In the genomic region with DNA sequence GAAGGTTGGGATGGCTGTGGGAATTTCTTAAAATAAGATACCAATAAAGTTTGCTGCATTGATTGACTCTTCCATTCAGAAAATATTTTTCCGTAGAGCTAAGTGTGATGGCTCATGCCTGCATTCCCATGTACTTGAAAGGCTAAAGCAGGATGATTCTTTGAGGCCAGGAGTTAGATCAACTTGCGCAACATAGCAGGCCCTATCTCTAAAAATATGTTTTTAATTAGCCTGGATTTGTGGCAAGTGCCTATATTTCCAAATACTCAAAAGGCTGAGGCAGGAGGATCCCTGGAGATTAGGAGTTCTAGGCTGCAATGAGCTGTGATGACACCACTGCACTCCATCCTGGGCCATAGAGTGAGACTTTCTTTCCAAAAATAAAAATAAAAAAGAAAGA, we compare ENCODE assay signal across 16 cellular contexts.
A peak's percentile ranks its signal among the peaks of the same experiment; 100 is the strongest.
DNase-seq lines count a peak whose midpoint lies in the region; ATAC-seq and TF ChIP-seq lines count a peak whose summit lies in the region.
"Had no signal": no experiment of that assay in that cellular context is flagged by ENCODE, and none has a peak within 500 bp of the region (broad histone marks: within the 10 kb centered on the region; RNA-seq: fewer than 3 reads in every experiment).

No MANE protein-coding gene starts in this region.

- H3K36me3 Mint-ChIP-seq in stimulated activated effector memory CD8-positive, alpha-beta T cell treated with anti-CD3 and anti-CD28 coated beads, Interleukin-12 subunit alpha, Interleukin-12 subunit beta, amount 100 ng/mL, for 72 hours, result no peaks in the 10 kb centered on the region
- H3K36me3 Mint-ChIP-seq in activated naive CD4-positive, alpha-beta T cell treated with anti-CD3 and anti-CD28 coated beads for 36 hours (ENCODE audit: low read depth), result no peaks in the 10 kb centered on the region

- 67% methylated on average over 2 of the region's 2 CpGs for WGBS in hepatocyte (ENCODE audit: low lambda C conversion rate, missing lambda C conversion rate)

- H3K9me3 ChIP-seq in PC-9 (ENCODE audit: insufficient read depth, low read depth) (no peaks in the 10 kb centered on the region), hepatocyte (ENCODE audit: low read depth) (no peaks in the 10 kb centered on the region)
- H3K9me3 ChIP-seq: HAP-1 had no signal

- H3K27ac Mint-ChIP-seq in stimulated activated effector memory CD8-positive, alpha-beta T cell treated with anti-CD3 and anti-CD28 coated beads, Interleukin-12 subunit alpha, Interleukin-12 subunit beta, amount 100 ng/mL, for 72 hours, result no peak overlapping the region
- H3K27ac Mint-ChIP-seq in activated naive CD4-positive, alpha-beta T cell treated with anti-CD3 and anti-CD28 coated beads for 36 hours, result no peak overlapping the region

- H3K4me1 ChIP-seq in PC-9 (replicated peaks; ENCODE audit: insufficient read depth) (peaks cover 16% of the 10 kb centered on the region; the same call in 1 of the 2 replicates), hepatocyte (ENCODE audit: insufficient read depth) (no peaks in the 10 kb centered on the region)

- H3K4me2 ChIP-seq in PC-9 (0 out of 2 replicates have a peak overlapping the region, but pooled peaks have one; percentile 21), hepatocyte (no peak overlapping the region)

- no peak overlapping the region for H3K27ac ChIP-seq in PC-9
- H3K27ac ChIP-seq in hepatocyte, result peak overlapping the region; percentile 22
- H3K27ac ChIP-seq: C4-2B had no signal

- no peak overlapping the region for H3K4me3 Mint-ChIP-seq in stimulated activated effector memory CD8-positive, alpha-beta T cell treated with anti-CD3 and anti-CD28 coated beads, Interleukin-12 subunit alpha, Interleukin-12 subunit beta, amount 100 ng/mL, for 72 hours
- no peak overlapping the region for H3K4me3 Mint-ChIP-seq in activated naive CD4-positive, alpha-beta T cell treated with anti-CD3 and anti-CD28 coated beads for 36 hours

- H3K27me3 ChIP-seq in PC-9 (ENCODE audit: insufficient read depth, low read depth) (no peaks in the 10 kb centered on the region), hepatocyte (no peaks in the 10 kb centered on the region)

- H3K79me2 ChIP-seq in PC-9 (ENCODE audit: low read depth) (no peaks in the 10 kb centered on the region), hepatocyte (no peaks in the 10 kb centered on the region)

- BruUV-seq in PC-9 (replicated peaks; lab: Mats Ljungman, UMichigan), result no TSS peak

- DNase-seq in EH (ENCODE audit: low read depth) (peak; percentile 10), PC-9 (no peak), cardiac fibroblast (ENCODE audit: low read depth in 2 of 2) (peak; percentile 15 to 51), hepatocyte (ENCODE audit: low spot score) (peak; percentile 13), DMS114 treated with DMSO at 0.1 percent for 48 hours (lab: John Stamatoyannopoulos, UW; ENCODE audit: unreplicated experiment) (no peak), epidermal melanocyte (ENCODE audit: insufficient read length, low spot score) (no peak)
- DNase-seq in stimulated activated effector memory CD8-positive, alpha-beta T cell treated with anti-CD3 and anti-CD28 coated beads, Interleukin-12 subunit alpha, Interleukin-12 subunit beta, amount 100 ng/mL, for 72 hours (ENCODE audit: low spot score in 2 of 2), result no peak
- DNase-seq in activated naive CD4-positive, alpha-beta T cell treated with anti-CD3 and anti-CD28 coated beads for 36 hours, result no peak
- DNase-seq: DMS 273 treated with DMSO at 0.1 percent for 48 hours, KG1, NCI-H1092, NCI-H1694, NCI-H524, SHP77 had no signal

- H3K36me3 ChIP-seq in PC-9 (ENCODE audit: low read depth), result no peaks in the 10 kb centered on the region
- no peaks in the 10 kb centered on the region for H3K36me3 ChIP-seq in hepatocyte (replicated peaks; ENCODE audit: insufficient read depth, low read depth)
- H3K36me3 ChIP-seq: HAP-1 had no signal

- H3F3A ChIP-seq in PC-9 (ENCODE audit: insufficient read depth, low read depth), result no peaks in the 10 kb centered on the region; the same call in 1 of the 2 replicates

- H4K20me1 ChIP-seq in PC-9 (ENCODE audit: insufficient read depth), result no peaks in the 10 kb centered on the region
- H4K20me1 ChIP-seq in hepatocyte (ENCODE audit: insufficient read depth, poor library complexity, severe bottlenecking), result no peaks in the 10 kb centered on the region

- H3K9me2 ChIP-seq in PC-9 (ENCODE audit: insufficient read depth), result no peaks in the 10 kb centered on the region
- H3K9me2 ChIP-seq in hepatocyte (replicated peaks; ENCODE audit: insufficient read depth), result no peaks in the 10 kb centered on the region

- H3K4me1 Mint-ChIP-seq in stimulated activated effector memory CD8-positive, alpha-beta T cell treated with anti-CD3 and anti-CD28 coated beads, Interleukin-12 subunit alpha, Interleukin-12 subunit beta, amount 100 ng/mL, for 72 hours, result no peaks in the 10 kb centered on the region
- no peaks in the 10 kb centered on the region for H3K4me1 Mint-ChIP-seq in activated naive CD4-positive, alpha-beta T cell treated with anti-CD3 and anti-CD28 coated beads for 36 hours (ENCODE audit: low read depth)

- no peak for ATAC-seq in stimulated activated effector memory CD8-positive, alpha-beta T cell treated with anti-CD3 and anti-CD28 coated beads, Interleukin-12 subunit alpha, Interleukin-12 subunit beta, amount 100 ng/mL, for 72 hours

- H2AFZ ChIP-seq in PC-9, result no peak overlapping the region
- no peak overlapping the region for H2AFZ ChIP-seq in hepatocyte

- intact Hi-C loops in PC-9 (cut with micrococcal nuclease; ENCODE audit: unreplicated experiment), result no loop called here
- intact Hi-C loops in activated naive CD4-positive, alpha-beta T cell treated with anti-CD3 and anti-CD28 coated beads for 36 hours (cut with micrococcal nuclease), result no loop called here

- POLR2A ChIA-PET in PC-9 (lab: Charles Lee; ENCODE audit: unreplicated experiment), result interaction anchor here (0.6 to 0.7 kb wide), 2 partner anchors 16 to 286 kb away, joined by 6 to 8 read pairs; no protein-coding TSS in a partner anchor

- H3K4me3 ChIP-seq in PC-9 (no peak overlapping the region), cardiac fibroblast (replicated peaks in 1 of 2; ENCODE audit: low read depth in 2 of 2, low read length in 2 of 2) (no peak overlapping the region), hepatocyte (no peak overlapping the region)
- H3K4me3 ChIP-seq: HAP-1 had no signal

- CTCF ChIA-PET in PC-9 (lab: Charles Lee), result no interaction called here
- CTCF ChIA-PET in activated naive CD4-positive, alpha-beta T cell treated with anti-CD3 and anti-CD28 coated beads for 36 hours (lab: Charles Lee), result no interaction called here

- no peaks in the 10 kb centered on the region for H3K27me3 Mint-ChIP-seq in activated naive CD4-positive, alpha-beta T cell treated with anti-CD3 and anti-CD28 coated beads for 36 hours (ENCODE audit: low read depth)

- peaks cover 13% of the 10 kb centered on the region for H3K9me3 Mint-ChIP-seq in stimulated activated effector memory CD8-positive, alpha-beta T cell treated with anti-CD3 and anti-CD28 coated beads, Interleukin-12 subunit alpha, Interleukin-12 subunit beta, amount 100 ng/mL, for 72 hours
- H3K9me3 Mint-ChIP-seq in activated naive CD4-positive, alpha-beta T cell treated with anti-CD3 and anti-CD28 coated beads for 36 hours, result peaks cover 9% of the 10 kb centered on the region

- TF ChIP-seq CTCF in PC-9 (conservative IDR thresholded peaks at IDR 0.05), result no peak
- no peak for TF ChIP-seq CTCF in cardiac fibroblast (IDR thresholded peaks at IDR 0.05; ENCODE audit: low read depth, low read length)
- TF ChIP-seq CTCF in hepatocyte (IDR thresholded peaks at IDR 0.05; ENCODE audit: poor library complexity), result no peak

Comparison
In these comparisons a context has a peak if more than half of its experiments do, and no peak if none do; other contexts are left out.
1. DNase-seq: peak in EH (single experiment), cardiac fibroblast (2 of 2) and hepatocyte (single experiment); none in PC-9 (0 of 2), stimulated activated effector memory CD8-positive, alpha-beta T cell treated with anti-CD3 and anti-CD28 coated beads, Interleukin-12 subunit alpha, Interleukin-12 subunit beta, amount 100 ng/mL, for 72 hours (0 of 2), activated naive CD4-positive, alpha-beta T cell treated with anti-CD3 and anti-CD28 coated beads for 36 hours (single experiment), DMS114 treated with DMSO at 0.1 percent for 48 hours (single experiment) and epidermal melanocyte (single experiment).